1 cellular context compared by ENCODE assay signal in genomic region chr7:143426479-143427142, GRCh38.
TF ChIP-seq lines count a peak whose summit lies in the region.

No MANE protein-coding gene starts in this region.

TF ChIP-seq in K562, 482 proteins besides CTCF, POLR2A, EP300 and RAD21 (continued from another document and continues in another):
- TF ChIP-seq ZNF592 (IDR thresholded peaks at IDR 0.05) (no peak), FOXM1 (IDR thresholded peaks at IDR 0.05; ENCODE audit: low read depth) (peak; percentile 62), FOXM1 (CRISPR knock-in tag; IDR thresholded peaks at IDR 0.05; ENCODE audit: low read depth) (no peak), HBP1 (CRISPR knock-in tag; IDR thresholded peaks at IDR 0.05) (no peak), ILF3 (IDR thresholded peaks at IDR 0.05; ENCODE audit: borderline replicate concordance) (no peak), COPS2 (conservative IDR thresholded peaks at IDR 0.05) (no peak), ZNF347 (CRISPR knock-in tag; IDR thresholded peaks at IDR 0.05; ENCODE audit: low read depth) (no peak), CBX1 (IDR thresholded peaks at IDR 0.05; ENCODE audit: low read depth) (no peak), NCOA6 (IDR thresholded peaks at IDR 0.05) (no peak), HNRNPK (IDR thresholded peaks at IDR 0.05; ENCODE audit: low read depth, low read length, poor library complexity, severe bottlenecking) (no peak), MTA1 (IDR thresholded peaks at IDR 0.05; ENCODE audit: borderline replicate concordance) (no peak), MITF (IDR thresholded peaks at IDR 0.05) (no peak), ZNF239 (CRISPR knock-in tag; IDR thresholded peaks at IDR 0.05) (no peak), CHD7 (IDR thresholded peaks at IDR 0.05; ENCODE audit: low read depth, low read length) (no peak), PCBP1 (IDR thresholded peaks at IDR 0.05; ENCODE audit: low read depth, low read length, poor library complexity, severe bottlenecking) (no peak), SMARCB1 (IDR thresholded peaks at IDR 0.05; ENCODE audit: insufficient read length, low read depth) (no peak), ZNF696 (CRISPR knock-in tag; conservative IDR thresholded peaks at IDR 0.05) (no peak), PCBP2 (IDR thresholded peaks at IDR 0.05; ENCODE audit: low read depth, low read length, poor library complexity, severe bottlenecking) (no peak), MCM5 (IDR thresholded peaks at IDR 0.05; ENCODE audit: low read depth) (no peak), ZNF830 (CRISPR knock-in tag; IDR thresholded peaks at IDR 0.05) (no peak), NR0B1 (IDR thresholded peaks at IDR 0.05; ENCODE audit: partially characterized antibody) (no peak), BRD9 (IDR thresholded peaks at IDR 0.05; ENCODE audit: low read depth, partially characterized antibody) (no peak), ZNF609 (CRISPR knock-in tag; IDR thresholded peaks at IDR 0.05; ENCODE audit: borderline replicate concordance) (no peak), KLF13 (tag; IDR thresholded peaks at IDR 0.05; ENCODE audit: borderline replicate concordance, low read depth) (no peak), RBM15 (IDR thresholded peaks at IDR 0.05; ENCODE audit: insufficient read depth, low read length) (no peak), E4F1 (CRISPR knock-in tag; IDR thresholded peaks at IDR 0.05; ENCODE audit: borderline replicate concordance) (no peak)
